In genomic region chr22:25153961-25154685, GRCh38 we compare ENCODE assay signal across 8 cellular contexts.
DNase-seq lines count a peak whose midpoint lies in the region; ATAC-seq and TF ChIP-seq lines count a peak whose summit lies in the region.

No MANE protein-coding gene starts in this region.

- no peaks in the 10 kb centered on the region for H3K9me3 Mint-ChIP-seq in stimulated activated memory B cell treated with anti-CD40 and anti-IgM and Interleukin-4, amounts not matched to agents 10 μg/mL and 1 μg/mL and 100 μg/mL, for 72 hours

- H3K4me1 Mint-ChIP-seq in stimulated activated memory B cell treated with anti-CD40 and anti-IgM and Interleukin-4, amounts not matched to agents 10 μg/mL and 1 μg/mL and 100 μg/mL, for 72 hours, result no peaks in the 10 kb centered on the region

- TF ChIP-seq EP300 in Ishikawa (IDR thresholded peaks at IDR 0.05; ENCODE audit: borderline replicate concordance), result no peak

- no peaks in the 10 kb centered on the region for H3K36me3 Mint-ChIP-seq in stimulated activated memory B cell treated with anti-CD40 and anti-IgM and Interleukin-4, amounts not matched to agents 10 μg/mL and 1 μg/mL and 100 μg/mL, for 72 hours

- no peak overlapping the region for H3K4me3 Mint-ChIP-seq in stimulated activated memory B cell treated with anti-CD40 and anti-IgM and Interleukin-4, amounts not matched to agents 10 μg/mL and 1 μg/mL and 100 μg/mL, for 72 hours

- DNase-seq in T47D (ENCODE audit: low read depth in 1 of 2, low spot score in 1 of 2) (peak; percentile 31 to 84), iPS-NIHi7 (ENCODE audit: extremely low spot score) (peak; percentile 51), GM10266 (ENCODE audit: extremely low spot score) (no peak), globus pallidus (ENCODE audit: low spot score) (no peak)
- DNase-seq in stimulated activated CD4-positive, alpha-beta T cell treated with anti-CD3 and anti-CD28 coated beads, Interleukin-4, amount 100 ng/mL, for 1 hour, result no peak

- no peak for TF ChIP-seq CTCF in GM10266 (IDR thresholded peaks at IDR 0.05; ENCODE audit: control insufficient read depth, insufficient read depth, low read depth, missing control alignments)

- no peak overlapping the region for H3K27ac Mint-ChIP-seq in stimulated activated memory B cell treated with anti-CD40 and anti-IgM and Interleukin-4, amounts not matched to agents 10 μg/mL and 1 μg/mL and 100 μg/mL, for 72 hours

- in situ Hi-C loops in T47D (cut with HindIII; ENCODE audit: low pct_unique_long_range_greater_than_20kb, low sequenced_read_pairs), result no loop called here

- ATAC-seq in stimulated activated memory B cell treated with anti-CD40 and anti-IgM and Interleukin-4, amounts not matched to agents 10 μg/mL and 1 μg/mL and 100 μg/mL, for 72 hours, result peak; percentile 13
- no peak for ATAC-seq in GM19395 (IDR thresholded peaks at IDR 0.05; ENCODE audit: unreplicated experiment)

- peak; percentile 5; the same call in 1 of the 2 replicates for TF ChIP-seq RAD21 in Ishikawa (IDR thresholded peaks at IDR 0.05; ENCODE audit: low read depth)

- peaks cover 11% of the 10 kb centered on the region for H3K27me3 Mint-ChIP-seq in stimulated activated memory B cell treated with anti-CD40 and anti-IgM and Interleukin-4, amounts not matched to agents 10 μg/mL and 1 μg/mL and 100 μg/mL, for 72 hours

TF ChIP-seq in Ishikawa, 13 proteins besides CTCF, POLR2A, EP300 and RAD21:
- peak; percentile 42; the same call in 1 of the 2 replicates for TF ChIP-seq TEAD4 (IDR thresholded peaks at IDR 0.05)
- no peak for TF ChIP-seq TAF1 (IDR thresholded peaks at IDR 0.05; ENCODE audit: low read depth)
- no peak for TF ChIP-seq CREB1 (IDR thresholded peaks at IDR 0.05; ENCODE audit: low read depth)
- no peak for TF ChIP-seq EGR1 (IDR thresholded peaks at IDR 0.05)
- TF ChIP-seq ZBTB7A (IDR thresholded peaks at IDR 0.05; ENCODE audit: low read depth), result 0 out of 2 replicates have a peak, but pooled peaks have one; percentile 51
- peak; percentile 90 for TF ChIP-seq CEBPB (IDR thresholded peaks at IDR 0.05)
- TF ChIP-seq REST (IDR thresholded peaks at IDR 0.05; ENCODE audit: low read depth), result no peak
- TF ChIP-seq MAX (IDR thresholded peaks at IDR 0.05), result no peak
- TF ChIP-seq NFIC (IDR thresholded peaks at IDR 0.05), result peak; percentile 68
- no peak for TF ChIP-seq FOXM1 (IDR thresholded peaks at IDR 0.05; ENCODE audit: borderline replicate concordance, low read depth)
- TF ChIP-seq TCF12 (IDR thresholded peaks at IDR 0.05; ENCODE audit: low read depth), result no peak
- TF ChIP-seq YY1 (IDR thresholded peaks at IDR 0.05; ENCODE audit: low read depth), result no peak
- TF ChIP-seq, protein P1, sequence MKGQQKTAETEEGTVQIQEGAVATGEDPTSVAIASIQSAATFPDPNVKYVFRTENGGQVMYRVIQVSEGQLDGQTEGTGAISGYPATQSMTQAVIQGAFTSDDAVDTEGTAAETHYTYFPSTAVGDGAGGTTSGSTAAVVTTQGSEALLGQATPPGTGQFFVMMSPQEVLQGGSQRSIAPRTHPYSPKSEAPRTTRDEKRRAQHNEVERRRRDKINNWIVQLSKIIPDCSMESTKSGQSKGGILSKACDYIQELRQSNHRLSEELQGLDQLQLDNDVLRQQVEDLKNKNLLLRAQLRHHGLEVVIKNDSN (IDR thresholded peaks at IDR 0.05), result no peak

Comparison
In these comparisons a context has a peak if more than half of its experiments do, and no peak if none do; other contexts are left out.
1. DNase-seq: peak in T47D (2 of 2) and iPS-NIHi7 (single experiment); none in stimulated activated CD4-positive, alpha-beta T cell treated with anti-CD3 and anti-CD28 coated beads, Interleukin-4, amount 100 ng/mL, for 1 hour (single experiment), GM10266 (single experiment) and globus pallidus (single experiment).